In genomic region chr12:51047655-51048540, GRCh38 we compare ENCODE assay signal across 1 cellular context.
TF ChIP-seq lines count a peak whose summit lies in the region.

Gene LETMD1, plus strand, starts transcription at chr12:51048327. Its CDS starts 30 bp downstream, at chr12:51048357.

TF ChIP-seq in HEK293, 187 proteins besides CTCF, POLR2A, EP300 and RAD21 (continued from another document and continues in another):
- TF ChIP-seq, protein P1, sequence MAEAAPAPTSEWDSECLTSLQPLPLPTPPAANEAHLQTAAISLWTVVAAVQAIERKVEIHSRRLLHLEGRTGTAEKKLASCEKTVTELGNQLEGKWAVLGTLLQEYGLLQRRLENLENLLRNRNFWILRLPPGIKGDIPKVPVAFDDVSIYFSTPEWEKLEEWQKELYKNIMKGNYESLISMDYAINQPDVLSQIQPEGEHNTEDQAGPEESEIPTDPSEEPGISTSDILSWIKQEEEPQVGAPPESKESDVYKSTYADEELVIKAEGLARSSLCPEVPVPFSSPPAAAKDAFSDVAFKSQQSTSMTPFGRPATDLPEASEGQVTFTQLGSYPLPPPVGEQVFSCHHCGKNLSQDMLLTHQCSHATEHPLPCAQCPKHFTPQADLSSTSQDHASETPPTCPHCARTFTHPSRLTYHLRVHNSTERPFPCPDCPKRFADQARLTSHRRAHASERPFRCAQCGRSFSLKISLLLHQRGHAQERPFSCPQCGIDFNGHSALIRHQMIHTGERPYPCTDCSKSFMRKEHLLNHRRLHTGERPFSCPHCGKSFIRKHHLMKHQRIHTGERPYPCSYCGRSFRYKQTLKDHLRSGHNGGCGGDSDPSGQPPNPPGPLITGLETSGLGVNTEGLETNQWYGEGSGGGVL (tag by site-specific recombination; IDR thresholded peaks at IDR 0.05): no peak
- peak; percentile 67; the same call in 1 of the 2 replicates for TF ChIP-seq TRIM28 (IDR thresholded peaks at IDR 0.05; ENCODE audit: borderline replicate concordance, low read length)
- TF ChIP-seq BCL11B (tag by site-specific recombination; IDR thresholded peaks at IDR 0.05; ENCODE audit: low read depth): peak; percentile 91
- TF ChIP-seq ZSCAN4 (tag by site-specific recombination; IDR thresholded peaks at IDR 0.05): peak; percentile 51; the same call in 1 of the 2 replicates
- peak; percentile 38; the same call in 1 of the 2 replicates for TF ChIP-seq ZBTB44 (tag by site-specific recombination; IDR thresholded peaks at IDR 0.05)
- 0 out of 2 replicates have a peak, but pooled peaks have one; percentile 50 for TF ChIP-seq YY1 (tag by site-specific recombination; IDR thresholded peaks at IDR 0.05)
- peak; percentile 23 for TF ChIP-seq ZBTB26 (tag by site-specific recombination; optimal IDR thresholded peaks at IDR 0.05)
- no peak for TF ChIP-seq ZNF112 (tag by site-specific recombination; IDR thresholded peaks at IDR 0.05)
- TF ChIP-seq ZNF843 (tag by site-specific recombination; IDR thresholded peaks at IDR 0.05): peak; percentile 60; the same call in 1 of the 2 replicates
- TF ChIP-seq, protein P2, sequence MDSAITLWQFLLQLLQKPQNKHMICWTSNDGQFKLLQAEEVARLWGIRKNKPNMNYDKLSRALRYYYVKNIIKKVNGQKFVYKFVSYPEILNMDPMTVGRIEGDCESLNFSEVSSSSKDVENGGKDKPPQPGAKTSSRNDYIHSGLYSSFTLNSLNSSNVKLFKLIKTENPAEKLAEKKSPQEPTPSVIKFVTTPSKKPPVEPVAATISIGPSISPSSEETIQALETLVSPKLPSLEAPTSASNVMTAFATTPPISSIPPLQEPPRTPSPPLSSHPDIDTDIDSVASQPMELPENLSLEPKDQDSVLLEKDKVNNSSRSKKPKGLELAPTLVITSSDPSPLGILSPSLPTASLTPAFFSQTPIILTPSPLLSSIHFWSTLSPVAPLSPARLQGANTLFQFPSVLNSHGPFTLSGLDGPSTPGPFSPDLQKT (IDR thresholded peaks at IDR 0.05; ENCODE audit: borderline replicate concordance, low read depth, low read length): peak; percentile 73; the same call in 1 of the 2 replicates
- peak; percentile 87 for TF ChIP-seq SP7 (tag by site-specific recombination; IDR thresholded peaks at IDR 0.05)
- peak; percentile 91; the same call in 1 of the 2 replicates for TF ChIP-seq ZNF391 (tag by site-specific recombination; IDR thresholded peaks at IDR 0.05; ENCODE audit: borderline replicate concordance, low read depth)
- no peak for TF ChIP-seq ZNF221 (tag by site-specific recombination; IDR thresholded peaks at IDR 0.05; ENCODE audit: borderline replicate concordance)
- no peak for TF ChIP-seq ZNF596 (tag by site-specific recombination; IDR thresholded peaks at IDR 0.05)
- TF ChIP-seq, protein P3, sequence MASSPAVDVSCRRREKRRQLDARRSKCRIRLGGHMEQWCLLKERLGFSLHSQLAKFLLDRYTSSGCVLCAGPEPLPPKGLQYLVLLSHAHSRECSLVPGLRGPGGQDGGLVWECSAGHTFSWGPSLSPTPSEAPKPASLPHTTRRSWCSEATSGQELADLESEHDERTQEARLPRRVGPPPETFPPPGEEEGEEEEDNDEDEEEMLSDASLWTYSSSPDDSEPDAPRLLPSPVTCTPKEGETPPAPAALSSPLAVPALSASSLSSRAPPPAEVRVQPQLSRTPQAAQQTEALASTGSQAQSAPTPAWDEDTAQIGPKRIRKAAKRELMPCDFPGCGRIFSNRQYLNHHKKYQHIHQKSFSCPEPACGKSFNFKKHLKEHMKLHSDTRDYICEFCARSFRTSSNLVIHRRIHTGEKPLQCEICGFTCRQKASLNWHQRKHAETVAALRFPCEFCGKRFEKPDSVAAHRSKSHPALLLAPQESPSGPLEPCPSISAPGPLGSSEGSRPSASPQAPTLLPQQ (tag by site-specific recombination; IDR thresholded peaks at IDR 0.05): peak; percentile 78; the same call in 1 of the 2 replicates
- peak; percentile 38; the same call in 1 of the 2 replicates for TF ChIP-seq KLF10 (tag by site-specific recombination; IDR thresholded peaks at IDR 0.05)
- no peak for TF ChIP-seq ZNF223 (tag by site-specific recombination; IDR thresholded peaks at IDR 0.05)
- peak; percentile 73 for TF ChIP-seq ZNF184 (tag by site-specific recombination; IDR thresholded peaks at IDR 0.05)
- no peak for TF ChIP-seq ZNF121 (tag by site-specific recombination; IDR thresholded peaks at IDR 0.05)
- TF ChIP-seq ZSCAN23 (tag by site-specific recombination; IDR thresholded peaks at IDR 0.05): no peak
- TF ChIP-seq, protein P4, sequence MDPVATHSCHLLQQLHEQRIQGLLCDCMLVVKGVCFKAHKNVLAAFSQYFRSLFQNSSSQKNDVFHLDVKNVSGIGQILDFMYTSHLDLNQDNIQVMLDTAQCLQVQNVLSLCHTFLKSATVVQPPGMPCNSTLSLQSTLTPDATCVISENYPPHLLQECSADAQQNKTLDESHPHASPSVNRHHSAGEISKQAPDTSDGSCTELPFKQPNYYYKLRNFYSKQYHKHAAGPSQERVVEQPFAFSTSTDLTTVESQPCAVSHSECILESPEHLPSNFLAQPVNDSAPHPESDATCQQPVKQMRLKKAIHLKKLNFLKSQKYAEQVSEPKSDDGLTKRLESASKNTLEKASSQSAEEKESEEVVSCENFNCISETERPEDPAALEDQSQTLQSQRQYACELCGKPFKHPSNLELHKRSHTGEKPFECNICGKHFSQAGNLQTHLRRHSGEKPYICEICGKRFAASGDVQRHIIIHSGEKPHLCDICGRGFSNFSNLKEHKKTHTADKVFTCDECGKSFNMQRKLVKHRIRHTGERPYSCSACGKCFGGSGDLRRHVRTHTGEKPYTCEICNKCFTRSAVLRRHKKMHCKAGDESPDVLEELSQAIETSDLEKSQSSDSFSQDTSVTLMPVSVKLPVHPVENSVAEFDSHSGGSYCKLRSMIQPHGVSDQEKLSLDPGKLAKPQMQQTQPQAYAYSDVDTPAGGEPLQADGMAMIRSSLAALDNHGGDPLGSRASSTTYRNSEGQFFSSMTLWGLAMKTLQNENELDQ (tag by site-specific recombination; IDR thresholded peaks at IDR 0.05; ENCODE audit: low read depth): no peak
- no peak for TF ChIP-seq ZNF133 (tag by site-specific recombination; IDR thresholded peaks at IDR 0.05)
- no peak for TF ChIP-seq ZNF514 (tag by site-specific recombination; IDR thresholded peaks at IDR 0.05)
- TF ChIP-seq, protein P5, sequence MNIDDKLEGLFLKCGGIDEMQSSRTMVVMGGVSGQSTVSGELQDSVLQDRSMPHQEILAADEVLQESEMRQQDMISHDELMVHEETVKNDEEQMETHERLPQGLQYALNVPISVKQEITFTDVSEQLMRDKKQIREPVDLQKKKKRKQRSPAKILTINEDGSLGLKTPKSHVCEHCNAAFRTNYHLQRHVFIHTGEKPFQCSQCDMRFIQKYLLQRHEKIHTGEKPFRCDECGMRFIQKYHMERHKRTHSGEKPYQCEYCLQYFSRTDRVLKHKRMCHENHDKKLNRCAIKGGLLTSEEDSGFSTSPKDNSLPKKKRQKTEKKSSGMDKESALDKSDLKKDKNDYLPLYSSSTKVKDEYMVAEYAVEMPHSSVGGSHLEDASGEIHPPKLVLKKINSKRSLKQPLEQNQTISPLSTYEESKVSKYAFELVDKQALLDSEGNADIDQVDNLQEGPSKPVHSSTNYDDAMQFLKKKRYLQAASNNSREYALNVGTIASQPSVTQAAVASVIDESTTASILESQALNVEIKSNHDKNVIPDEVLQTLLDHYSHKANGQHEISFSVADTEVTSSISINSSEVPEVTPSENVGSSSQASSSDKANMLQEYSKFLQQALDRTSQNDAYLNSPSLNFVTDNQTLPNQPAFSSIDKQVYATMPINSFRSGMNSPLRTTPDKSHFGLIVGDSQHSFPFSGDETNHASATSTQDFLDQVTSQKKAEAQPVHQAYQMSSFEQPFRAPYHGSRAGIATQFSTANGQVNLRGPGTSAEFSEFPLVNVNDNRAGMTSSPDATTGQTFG (tag by site-specific recombination; IDR thresholded peaks at IDR 0.05; ENCODE audit: borderline replicate concordance): no peak
- no peak for TF ChIP-seq ZBTB7A (tag by site-specific recombination; IDR thresholded peaks at IDR 0.05; ENCODE audit: low read depth)
- peak; percentile 68 for TF ChIP-seq PATZ1 (tag by site-specific recombination; IDR thresholded peaks at IDR 0.05)
- no peak for TF ChIP-seq FEZF1 (tag by site-specific recombination; IDR thresholded peaks at IDR 0.05)
- no peak for TF ChIP-seq ZNF274 (IDR thresholded peaks at IDR 0.05; ENCODE audit: low read length)
- no peak for TF ChIP-seq ZNF274 (tag by site-specific recombination; IDR thresholded peaks at IDR 0.05; ENCODE audit: borderline replicate concordance)
- TF ChIP-seq ZSCAN5A (tag by site-specific recombination; IDR thresholded peaks at IDR 0.05): 0 out of 2 replicates have a peak, but pooled peaks have one; percentile 49
- TF ChIP-seq PRDM10 (tag by site-specific recombination; IDR thresholded peaks at IDR 0.05): peak; percentile 70; the same call in 1 of the 2 replicates
